In genomic region chr2:98065804-98066203, GRCh38 we compare ENCODE assay signal across 33 cellular contexts. TPM values are rescaled to one million over a fixed set of nuclear protein-coding genes. Genes with fewer than 3 reads are reported as not detected.
DNase-seq lines count a peak whose midpoint lies in the region; ATAC-seq, FAIRE-seq and TF ChIP-seq lines count a peak whose summit lies in the region.
"Had no signal": no experiment of that assay in that cellular context is flagged by ENCODE, and none has a peak within 500 bp of the region (broad histone marks: within the 10 kb centered on the region; RNA-seq: fewer than 3 reads in every experiment).

No MANE protein-coding gene starts in this region.

- no peak overlapping the region for H3K4me3 Mint-ChIP-seq in stimulated activated naive CD8-positive, alpha-beta T cell treated with anti-CD3 and anti-CD28 coated beads, Interleukin-15, amount 100 ng/mL, for 72 hours
- no peak overlapping the region for H3K4me3 Mint-ChIP-seq in stimulated activated effector memory CD8-positive, alpha-beta T cell treated with anti-CD3 and anti-CD28 coated beads, Interleukin-12 subunit alpha, Interleukin-12 subunit beta, amount 100 ng/mL, for 72 hours
- H3K4me3 Mint-ChIP-seq: CD14-positive monocyte; CD4-positive, alpha-beta memory T cell; CD4-positive, CD25-positive, alpha-beta regulatory T cell; CD8-positive, alpha-beta memory T cell had no signal

- no peaks in the 10 kb centered on the region for H3K79me2 ChIP-seq in K562 (ENCODE audit: control insufficient read depth, insufficient read depth, low read length)

- CTCF ChIA-PET in K562 (lab: Yijun Ruan, JAX; ENCODE audit: low intra/inter-chr PET ratio), result no interaction called here

- in situ Hi-C loops in K562 (cut with MboI), result no loop called here

- H3K36me3 ChIP-seq in K562 (ENCODE audit: control insufficient read depth, insufficient read depth, low read length), result no peaks in the 10 kb centered on the region
- H3K36me3 ChIP-seq in prostate gland, result no peaks in the 10 kb centered on the region
- H3K36me3 ChIP-seq: BE2C, BLaER1 had no signal

- no peaks in the 10 kb centered on the region for H3K4me1 ChIP-seq in K562 (replicated peaks in 1 of 2; ENCODE audit: control insufficient read depth in 2 of 2, insufficient read depth in 2 of 2, low read length in 2 of 2)
- H3K4me1 ChIP-seq in prostate gland (replicated peaks), result no peaks in the 10 kb centered on the region
- H3K4me1 ChIP-seq: BE2C, BLaER1 had no signal

- WGBS in K562 (ENCODE audit: insufficient coverage, low coverage, missing lambda C conversion rate), result 1% methylated on average over 4 of the region's 4 CpGs
- WGBS in prostate gland, result 94% methylated on average over 4 of the region's 4 CpGs

- H3K4me3 ChIP-seq in K562, result no peak overlapping the region
- H3K4me3 ChIP-seq in prostate gland, result no peak overlapping the region
- H3K4me3 ChIP-seq: BLaER1, GM12878 had no signal

- H3K27ac Mint-ChIP-seq in stimulated activated naive CD8-positive, alpha-beta T cell treated with anti-CD3 and anti-CD28 coated beads, Interleukin-15, amount 100 ng/mL, for 72 hours, result no peak overlapping the region
- H3K27ac Mint-ChIP-seq in stimulated activated effector memory CD8-positive, alpha-beta T cell treated with anti-CD3 and anti-CD28 coated beads, Interleukin-12 subunit alpha, Interleukin-12 subunit beta, amount 100 ng/mL, for 72 hours, result no peak overlapping the region
- H3K27ac Mint-ChIP-seq: CD14-positive monocyte; CD4-positive, alpha-beta memory T cell; CD4-positive, CD25-positive, alpha-beta regulatory T cell; CD8-positive, alpha-beta memory T cell had no signal

- no peaks in the 10 kb centered on the region for H3K4me1 Mint-ChIP-seq in stimulated activated naive CD8-positive, alpha-beta T cell treated with anti-CD3 and anti-CD28 coated beads, Interleukin-15, amount 100 ng/mL, for 72 hours
- no peaks in the 10 kb centered on the region for H3K4me1 Mint-ChIP-seq in stimulated activated effector memory CD8-positive, alpha-beta T cell treated with anti-CD3 and anti-CD28 coated beads, Interleukin-12 subunit alpha, Interleukin-12 subunit beta, amount 100 ng/mL, for 72 hours
- H3K4me1 Mint-ChIP-seq: CD4-positive, alpha-beta memory T cell; CD4-positive, CD25-positive, alpha-beta regulatory T cell; CD8-positive, alpha-beta memory T cell had no signal

- H3K27me3 ChIP-seq in K562 (ENCODE audit: control insufficient read depth in 2 of 2, insufficient read depth in 2 of 2, low read length in 2 of 2), result peaks cover 11 to 20% of the 10 kb centered on the region in 2 experiments; a peak in 4 of 5 replicates
- no peaks in the 10 kb centered on the region for H3K27me3 ChIP-seq in prostate gland (replicated peaks; ENCODE audit: insufficient read depth)
- H3K27me3 ChIP-seq: BE2C, BLaER1 had no signal

- peak; percentile 46 for ATAC-seq in stimulated activated naive CD8-positive, alpha-beta T cell treated with anti-CD3 and anti-CD28 coated beads, Interleukin-15, Interleukin-2, amounts not matched to agents 100 U/mL and 50 U/mL, for 24 hours
- ATAC-seq in stimulated activated naive CD8-positive, alpha-beta T cell treated with anti-CD3 and anti-CD28 coated beads, Interleukin-15, amount 100 ng/mL, for 72 hours, result no peak
- ATAC-seq in K562, result no peak
- peak; percentile 62 for ATAC-seq in stimulated activated effector memory CD8-positive, alpha-beta T cell treated with anti-CD3 and anti-CD28 coated beads, Interleukin-12 subunit alpha, Interleukin-12 subunit beta, amount 100 ng/mL, for 72 hours
- no peak for ATAC-seq in left ventricle myocardium superior
- ATAC-seq: GM12878 had no signal

- H2AFZ ChIP-seq in K562 (ENCODE audit: low read depth, low read length), result no peak overlapping the region

- H3K36me3 Mint-ChIP-seq in stimulated activated effector memory CD8-positive, alpha-beta T cell treated with anti-CD3 and anti-CD28 coated beads, Interleukin-12 subunit alpha, Interleukin-12 subunit beta, amount 100 ng/mL, for 72 hours, result no peaks in the 10 kb centered on the region
- H3K36me3 Mint-ChIP-seq: CD14-positive monocyte; CD4-positive, alpha-beta memory T cell; CD4-positive, CD25-positive, alpha-beta regulatory T cell; CD8-positive, alpha-beta memory T cell had no signal

- POLR2A ChIA-PET in K562 (lab: Yijun Ruan, JAX), result no interaction called here

- no peaks in the 10 kb centered on the region for H3K9me1 ChIP-seq in K562 (ENCODE audit: control insufficient read depth, insufficient read depth, low read length)

- intact Hi-C loops in K562 (cut with micrococcal nuclease), result no loop called here
- intact Hi-C loops in left ventricle myocardium superior (cut with micrococcal nuclease), result no loop called here
- intact Hi-C loops in prostate gland (cut with DNase I), result no loop called here

- TF ChIP-seq CTCF in K562 (IDR thresholded peaks at IDR 0.05 in 2 of 3, conservative IDR thresholded peaks at IDR 0.05 in 1 of 3; ENCODE audit: insufficient read depth in 2 of 3, low read depth in 1 of 3, low read length in 3 of 3), result no peak
- TF ChIP-seq CTCF in prostate gland (IDR thresholded peaks at IDR 0.05), result no peak

- H3K27ac ChIP-seq in K562 (ENCODE audit: extremely low read depth, low read depth, low read length) (no peak overlapping the region), prostate gland (no peak overlapping the region)
- H3K27ac ChIP-seq: BLaER1 had no signal

- H3K27me3 Mint-ChIP-seq in stimulated activated naive CD8-positive, alpha-beta T cell treated with anti-CD3 and anti-CD28 coated beads, Interleukin-15, amount 100 ng/mL, for 72 hours, result no peaks in the 10 kb centered on the region

- H3K9me3 ChIP-seq in K562 (replicated peaks; ENCODE audit: control insufficient read depth, insufficient read depth, low read depth, low read length), result no peaks in the 10 kb centered on the region
- no peaks in the 10 kb centered on the region for H3K9me3 ChIP-seq in prostate gland
- H3K9me3 ChIP-seq: BE2C, BLaER1 had no signal

- H4K20me1 ChIP-seq in K562 (replicated peaks; ENCODE audit: control insufficient read depth, insufficient read depth, low read length), result no peaks in the 10 kb centered on the region
- H4K20me1 ChIP-seq: BLaER1 had no signal

- TF ChIP-seq RAD21 in K562 (CRISPR knock-in tag; conservative IDR thresholded peaks at IDR 0.05 in 1 of 2, IDR thresholded peaks at IDR 0.05 in 1 of 2), result no peak

- H3K4me2 ChIP-seq in K562 (ENCODE audit: insufficient read depth, low read length), result no peak overlapping the region
- H3K4me2 ChIP-seq: BLaER1 had no signal

- no peak for FAIRE-seq in K562 (lab: Jason Lieb, UNC)
- FAIRE-seq: A204.1, GM12878, GM12892, GM18507 had no signal

- no peaks in the 10 kb centered on the region for H3K9me3 Mint-ChIP-seq in stimulated activated naive CD8-positive, alpha-beta T cell treated with anti-CD3 and anti-CD28 coated beads, Interleukin-15, amount 100 ng/mL, for 72 hours
- H3K9me3 Mint-ChIP-seq in stimulated activated effector memory CD8-positive, alpha-beta T cell treated with anti-CD3 and anti-CD28 coated beads, Interleukin-12 subunit alpha, Interleukin-12 subunit beta, amount 100 ng/mL, for 72 hours, result no peaks in the 10 kb centered on the region

- DNase-seq in activated CD4-positive, alpha-beta T cell treated with anti-CD3 and anti-CD28 coated beads for 48 hours, result peak; percentile 3
- DNase-seq in activated CD4-positive, alpha-beta T cell treated with anti-CD3 and anti-CD28 coated beads for 4 hours, result no peak
- no peak for DNase-seq in stimulated activated naive CD8-positive, alpha-beta T cell treated with anti-CD3 and anti-CD28 coated beads, Interleukin-15, Interleukin-2, amounts not matched to agents 100 U/mL and 50 U/mL, for 24 hours
- no peak for DNase-seq in stimulated activated naive CD8-positive, alpha-beta T cell treated with anti-CD3 and anti-CD28 coated beads, Interleukin-15, amount 100 ng/mL, for 72 hours
- DNase-seq in K562 (ENCODE audit: extremely low read depth in 1 of 4, low spot score in 3 of 4) (no peak), left ventricle myocardium superior (no peak), prostate gland (ENCODE audit: low spot score) (no peak)
- no peak for DNase-seq in stimulated activated effector memory CD8-positive, alpha-beta T cell treated with anti-CD3 and anti-CD28 coated beads, Interleukin-12 subunit alpha, Interleukin-12 subunit beta, amount 100 ng/mL, for 72 hours (ENCODE audit: low spot score in 2 of 2)
- DNase-seq: 8988T; ACHN; BE2C; C1 segment of cervical spinal cord; CD4-positive, alpha-beta memory T cell; CD4-positive, CD25-positive, alpha-beta regulatory T cell; CD8-positive, alpha-beta memory T cell; COR-L47; DMS 273 treated with DMSO at 0.1 percent for 48 hours; DMS153; DMS53; DMS79; DND-41; EL; GDM1 had no signal

- no peak for TF ChIP-seq EP300 in K562 (IDR thresholded peaks at IDR 0.05; ENCODE audit: low read length)

- no peak overlapping the region for H3K9ac ChIP-seq in K562 (ENCODE audit: insufficient read depth in 1 of 2, low read depth in 2 of 2, low read length in 2 of 2)
- H3K9ac ChIP-seq: BLaER1 had no signal

- no TSS peak for BruUV-seq in K562 (replicated peaks; lab: Mats Ljungman, UMichigan)

- TF ChIP-seq POLR2A in K562 (conservative IDR thresholded peaks at IDR 0.05) (no peak), prostate gland (IDR thresholded peaks at IDR 0.05) (no peak)

TF ChIP-seq in K562, 482 proteins besides CTCF, POLR2A, EP300 and RAD21 (continues in another document):
- no peak for TF ChIP-seq KAT8 (IDR thresholded peaks at IDR 0.05; ENCODE audit: low read depth)

RNA-seq across cellular contexts. Expression of gene VWA3B, which starts 21.2 kb away (rescaled TPM):
- total RNA-seq in K562 (2011; cell fraction: chromatin; rRNA removed; ENCODE audit: low replicate concordance), result not detected in 2 replicates
- not detected in 2 replicates for total RNA-seq in K562 (2011; cell fraction: nucleolus; rRNA removed)
- total RNA-seq in K562 (2011; cell fraction: nucleoplasm; rRNA removed), result not detected in 2 replicates
- not detected in 2 replicates for total RNA-seq in K562 (2014; rRNA removed)
- total RNA-seq in K562 (2014; rRNA removed; fragmentation: Illumina TruSeq; extraction: Trizol), result not detected in 2 replicates
- total RNA-seq in K562 (2015; rRNA removed; fragmentation: Illumina TruSeq; extraction: Trizol), result not detected in 2 replicates
- not detected in 2 replicates for total RNA-seq in K562 (2021)
- not detected in 2 replicates for polyA plus RNA-seq in K562 (2011; rRNA removed)
- not detected in 2 replicates for polyA plus RNA-seq in K562 (2011; cell fraction: cytosol; rRNA removed)
- 0.35 TPM in 1 of 2 replicates, not detected in the other for polyA plus RNA-seq in K562 (2011; cell fraction: nucleus; rRNA removed)
- polyA plus RNA-seq in K562 (2012), result not detected in 2 replicates
- polyA plus RNA-seq in K562 (2014; fragmentation: Illumina TruSeq; extraction: Trizol), result not detected in 2 replicates
- not detected for polyA plus RNA-seq in K562 (2014; fragmentation: Nextera tagmentation; extraction: Ambion mirVana)
- polyA plus RNA-seq in K562 (2014; rRNA removed), result not detected in 2 replicates
- polyA minus RNA-seq in K562 (2011; rRNA and poly(A)+ RNA removed), result not detected in 2 replicates
- polyA minus RNA-seq in K562 (2011; cell fraction: cytosol; rRNA and poly(A)+ RNA removed), result not detected in 2 replicates
- not detected in 2 replicates for polyA minus RNA-seq in K562 (2011; cell fraction: nucleus; rRNA and poly(A)+ RNA removed)
- not detected for total RNA-seq in left ventricle myocardium superior
- total RNA-seq in prostate gland, result 1 to 10 TPM in 1 of 2 donors, not detected in 1; 4.0 TPM
- total RNA-seq: A673; CD4-positive, alpha-beta memory T cell; CD4-positive, CD25-positive, alpha-beta regulatory T cell; CD8-positive, alpha-beta memory T cell; Daoy; G401 had no signal
- polyA plus RNA-seq: AG04450; CD14-positive monocyte; CD4-positive, alpha-beta memory T cell; CD4-positive, CD25-positive, alpha-beta regulatory T cell; CD8-positive, alpha-beta memory T cell had no signal

Comparison
In these comparisons a context has a peak if more than half of its experiments do, and no peak if none do; other contexts are left out.
1. ATAC-seq: peak in stimulated activated naive CD8-positive, alpha-beta T cell treated with anti-CD3 and anti-CD28 coated beads, Interleukin-15, Interleukin-2, amounts not matched to agents 100 U/mL and 50 U/mL, for 24 hours (single experiment) and stimulated activated effector memory CD8-positive, alpha-beta T cell treated with anti-CD3 and anti-CD28 coated beads, Interleukin-12 subunit alpha, Interleukin-12 subunit beta, amount 100 ng/mL, for 72 hours (single experiment); none in stimulated activated naive CD8-positive, alpha-beta T cell treated with anti-CD3 and anti-CD28 coated beads, Interleukin-15, amount 100 ng/mL, for 72 hours (single experiment), K562 (single experiment) and left ventricle myocardium superior (single experiment).